ENCODE assay signal across 35 cellular contexts in genomic region chr18:61681065-61681464, GRCh38.
"Had no signal": no experiment of that assay in that cellular context is flagged by ENCODE, and none has a peak within 500 bp of the region (broad histone marks: within the 10 kb centered on the region; RNA-seq: fewer than 3 reads in every experiment).

No MANE protein-coding gene starts in this region.

- H3K4me2 ChIP-seq: KMS-11 had no signal

- H3K27me3 ChIP-seq: MG63 had no signal

- H3K9ac ChIP-seq: KMS-11 had no signal

- H3K27ac ChIP-seq: KMS-11 had no signal

- H3K4me3 ChIP-seq: MG63 had no signal

- H3K9me3 ChIP-seq: MG63 had no signal

- H3K36me3 ChIP-seq: MG63 had no signal

- DNase-seq: Karpas-422, Kasumi-1, KG1, MG63, MM.1S, MV-4-11, NCI-H1048, NCI-H1092, NCI-H1092 treated with DMSO at 0.1 percent for 48 hours, NCI-H1105, NCI-H1105 treated with DMSO at 0.1 percent for 48 hours, NCI-H1417, NCI-H1417 treated with DMSO at 0.1 percent for 48 hours, NCI-H1436, NCI-H1436 treated with DMSO at 0.1 percent for 48 hours, NCI-H146, NCI-H1694, NCI-H1694 treated with DMSO at 0.1 percent for 48 hours, NCI-H187, NCI-H187 treated with DMSO at 0.1 percent for 48 hours, NCI-H1930, NCI-H2029, NCI-H2029 treated with DMSO at 0.1 percent for 48 hours, NCI-H2081, NCI-H2081 treated with DMSO at 0.1 percent for 48 hours, NCI-H2107, NCI-H2171, NCI-H2171 treated with DMSO at 0.1 percent for 48 hours, NCI-H2227 treated with DMSO at 0.1 percent for 48 hours, NCI-H226, NCI-H345, NCI-H446, NCI-H446 treated with DMSO at 0.1 percent for 48 hours, NCI-H510A had no signal
